31 cellular contexts compared by ENCODE assay signal in the genomic region with DNA sequence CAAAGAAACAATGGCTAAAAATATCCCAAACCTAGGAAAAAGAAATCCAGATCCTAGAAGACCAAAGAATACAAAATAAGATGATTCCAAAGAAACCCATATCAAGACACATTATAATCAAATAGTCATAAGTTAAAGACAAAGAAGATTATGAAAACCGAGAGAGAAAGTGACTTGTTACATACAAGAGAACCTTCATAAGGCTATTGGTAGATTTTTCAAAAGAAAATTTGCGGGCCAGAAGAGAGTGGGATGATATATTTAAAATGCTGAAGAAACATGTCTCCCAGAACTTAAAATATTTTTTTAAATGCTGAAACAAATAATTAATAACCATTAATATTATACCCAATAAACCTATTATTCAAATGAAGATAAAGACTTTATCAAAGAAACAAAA.
"Had no signal": no experiment of that assay in that cellular context is flagged by ENCODE, and none has a peak within 500 bp of the region (broad histone marks: within the 10 kb centered on the region; RNA-seq: fewer than 3 reads in every experiment).

No MANE protein-coding gene starts in this region.

- H3K4me1 ChIP-seq: adrenal gland, ascending aorta, body of pancreas, breast epithelium had no signal

- H3K9me3 ChIP-seq: adrenal gland, body of pancreas had no signal

- H3K36me3 ChIP-seq: adrenal gland, ascending aorta, brain microvascular endothelial cell, breast epithelium, cardiac muscle cell had no signal

- DNase-seq: activated effector memory CD4-positive, alpha-beta T cell treated with anti-CD3 and anti-CD28 coated beads, Interleukin-2, amount 50 U/mL, for 16 hours; activated effector memory CD4-positive, alpha-beta T cell treated with Interleukin-2 at 50 U/mL for 16 hours; activated gamma-delta T cell; activated gamma-delta T cell treated with Interleukin-2 at 50 U/mL for 16 hours; activated naive CD4-positive, alpha-beta T cell; activated naive CD4-positive, alpha-beta T cell treated with anti-CD3 and anti-CD28 coated beads for 36 hours; activated naive CD4-positive, alpha-beta T cell treated with anti-CD3 and anti-CD28 coated beads, Interleukin-2, amount 10 ng/mL, durations not matched to agents 7 days and 5 days; activated naive CD4-positive, alpha-beta T cell treated with anti-CD3 and anti-CD28 coated beads, Interleukin-2, amount 50 U/mL, for 16 hours; activated naive CD4-positive, alpha-beta T cell treated with Interleukin-2 at 50 U/mL for 16 hours; activated naive CD8-positive, alpha-beta T cell treated with anti-CD3 and anti-CD28 coated beads for 36 hours; activated naive CD8-positive, alpha-beta T cell treated with anti-CD3 and anti-CD28 coated beads, Interleukin-2, amount 10 ng/mL, durations not matched to agents 7 days and 5 days; activated naive CD8-positive, alpha-beta T cell treated with anti-CD3 and anti-CD28 coated beads, Interleukin-2, amount 50 U/mL, for 24 hours; activated T-cell treated with anti-CD3 and anti-CD28 coated beads, Interleukin-2, amount 50 U/mL, for 24 hours; activated T-cell treated with anti-CD3 and anti-CD28 coated beads, Interleukin-2, amount 50 U/mL, for 4 hours; activated T-cell treated with anti-CD3 and anti-CD28 coated beads, Interleukin-2, amount 50 U/mL, for 48 hours; activated T-cell treated with anti-CD3 and anti-CD28 coated beads, Interleukin-2, amount 50 U/mL, for 72 hours; adrenal gland; amniotic stem cell; amygdala; anterior cingulate cortex; aorta; body of pancreas; brain microvascular endothelial cell; caudate nucleus; central memory CD4-positive, alpha-beta T cell; cerebellar nuclear complex had no signal

- FAIRE-seq: astrocyte, bronchial epithelial cell had no signal

- H3K4me3 ChIP-seq: adrenal gland, ascending aorta, body of pancreas, breast epithelium, cardiac muscle cell had no signal

- H3K27ac ChIP-seq: adrenal gland, ascending aorta, body of pancreas, brain microvascular endothelial cell, breast epithelium, cardiac muscle cell had no signal
